In genomic region chr10:63976538-63976937, GRCh38 we compare ENCODE assay signal across 8 cellular contexts.
DNase-seq lines count a peak whose midpoint lies in the region; ATAC-seq and TF ChIP-seq lines count a peak whose summit lies in the region.

No MANE protein-coding gene starts in this region.

- H3K27me3 Mint-ChIP-seq in CD8-positive, alpha-beta T cell (ENCODE audit: low read depth), result peaks cover 2% of the 10 kb centered on the region
- H3K27me3 Mint-ChIP-seq in stimulated activated naive B cell treated with anti-CD40 and anti-IgM and Interleukin-4, amounts not matched to agents 10 μg/mL and 1 μg/mL and 100 μg/mL, for 72 hours, result peaks cover 0 to 6% of the 10 kb centered on the region in 2 donors
- no peaks in the 10 kb centered on the region for H3K27me3 Mint-ChIP-seq in T-helper 2 cell treated with Interferon-gamma antibody and Interleukin-4, amounts not matched to agents 5 μg/mL and 100 μg/mL, for 36 hours (ENCODE audit: low read depth)

- no peaks in the 10 kb centered on the region for H3K9me3 Mint-ChIP-seq in CD8-positive, alpha-beta T cell
- peaks cover 0 to 6% of the 10 kb centered on the region in 2 donors for H3K9me3 Mint-ChIP-seq in stimulated activated naive B cell treated with anti-CD40 and anti-IgM and Interleukin-4, amounts not matched to agents 10 μg/mL and 1 μg/mL and 100 μg/mL, for 72 hours
- H3K9me3 Mint-ChIP-seq in T-helper 2 cell treated with Interferon-gamma antibody and Interleukin-4, amounts not matched to agents 5 μg/mL and 100 μg/mL, for 36 hours, result no peaks in the 10 kb centered on the region

- no peak overlapping the region for H3K27ac Mint-ChIP-seq in CD8-positive, alpha-beta T cell
- no peak overlapping the region for H3K27ac Mint-ChIP-seq in stimulated activated naive B cell treated with anti-CD40 and anti-IgM and Interleukin-4, amounts not matched to agents 10 μg/mL and 1 μg/mL and 100 μg/mL, for 72 hours
- H3K27ac Mint-ChIP-seq in T-helper 2 cell treated with Interferon-gamma antibody and Interleukin-4, amounts not matched to agents 5 μg/mL and 100 μg/mL, for 36 hours, result no peak overlapping the region

- no peak for DNase-seq in CD8-positive, alpha-beta T cell
- DNase-seq in NCI-H226 (peak; percentile 5), adrenal gland (peak in 5 of 7 donors; percentile 23 to 70 (median 48)), kidney epithelial cell (ENCODE audit: low read depth) (no peak)
- DNase-seq in stimulated activated naive B cell treated with anti-CD40 and anti-IgM and Interleukin-4, amounts not matched to agents 10 μg/mL and 1 μg/mL and 100 μg/mL, for 72 hours, result peak; percentile 14
- no peak for DNase-seq in T-helper 2 cell treated with Interferon-gamma antibody and Interleukin-4, amounts not matched to agents 5 μg/mL and 100 μg/mL, for 36 hours (ENCODE audit: low spot score)

- H3K4me1 Mint-ChIP-seq in CD8-positive, alpha-beta T cell (ENCODE audit: low read depth), result no peaks in the 10 kb centered on the region
- H3K4me1 Mint-ChIP-seq in stimulated activated naive B cell treated with anti-CD40 and anti-IgM and Interleukin-4, amounts not matched to agents 10 μg/mL and 1 μg/mL and 100 μg/mL, for 72 hours, result peaks cover 12 to 32% of the 10 kb centered on the region in 2 donors
- H3K4me1 Mint-ChIP-seq in T-helper 2 cell treated with Interferon-gamma antibody and Interleukin-4, amounts not matched to agents 5 μg/mL and 100 μg/mL, for 36 hours (ENCODE audit: low read depth), result no peaks in the 10 kb centered on the region

- 39 to 51% (median 45%) methylated on average over 5 of the region's 5 CpGs for WGBS in adrenal gland, 4 donors

- no peak overlapping the region for H3K4me3 Mint-ChIP-seq in CD8-positive, alpha-beta T cell
- H3K4me3 Mint-ChIP-seq in stimulated activated naive B cell treated with anti-CD40 and anti-IgM and Interleukin-4, amounts not matched to agents 10 μg/mL and 1 μg/mL and 100 μg/mL, for 72 hours, result no peak overlapping the region
- H3K4me3 Mint-ChIP-seq in T-helper 2 cell treated with Interferon-gamma antibody and Interleukin-4, amounts not matched to agents 5 μg/mL and 100 μg/mL, for 36 hours, result no peak overlapping the region

- no peak overlapping the region for H3K4me3 ChIP-seq in CD8-positive, alpha-beta T cell (ENCODE audit: low read depth, low read length)
- H3K4me3 ChIP-seq in adrenal gland, result no peak overlapping the region
- H3K4me3 ChIP-seq in kidney epithelial cell (ENCODE audit: low read depth, low read length), result no peak overlapping the region

- TF ChIP-seq POLR2A in adrenal gland (IDR thresholded peaks at IDR 0.05), result no peak

- H3K4me1 ChIP-seq in CD8-positive, alpha-beta T cell (ENCODE audit: insufficient read depth, low read length), result no peaks in the 10 kb centered on the region
- no peaks in the 10 kb centered on the region for H3K4me1 ChIP-seq in adrenal gland (replicated peaks in 1 of 2)

- intact Hi-C loops in CD8-positive, alpha-beta T cell (cut with DNase I, micrococcal nuclease), result loop anchor here in 1 of 2 experiments (5.0 kb wide), 1 partner anchor 809 kb away; no protein-coding TSS in a partner anchor
- intact Hi-C loops in adrenal gland (cut with DNase I), result loop anchor here (5.0 kb wide), 2 partner anchors 104 to 109 kb away; no protein-coding TSS in a partner anchor

- no peaks in the 10 kb centered on the region for H3K27me3 ChIP-seq in CD8-positive, alpha-beta T cell (ENCODE audit: insufficient read depth, low read length)
- no peaks in the 10 kb centered on the region for H3K27me3 ChIP-seq in adrenal gland
- H3K27me3 ChIP-seq in kidney epithelial cell (ENCODE audit: control insufficient read depth, insufficient read depth, low read length), result no peaks in the 10 kb centered on the region

- TF ChIP-seq CTCF in CD8-positive, alpha-beta T cell (IDR thresholded peaks at IDR 0.05), result peak; percentile 13
- TF ChIP-seq CTCF in adrenal gland (IDR thresholded peaks at IDR 0.05) (peak; percentile 13 to 57 (median 42)), kidney epithelial cell (IDR thresholded peaks at IDR 0.05; ENCODE audit: insufficient read depth, low read length, poor library complexity, severe bottlenecking) (peak; percentile 65)

- H3K27ac ChIP-seq in CD8-positive, alpha-beta T cell (ENCODE audit: low read depth, low read length), result no peak overlapping the region
- no peak overlapping the region for H3K27ac ChIP-seq in adrenal gland

- POLR2A ChIA-PET in CD8-positive, alpha-beta T cell (lab: Charles Lee), result no interaction called here

- H3K36me3 ChIP-seq in CD8-positive, alpha-beta T cell (ENCODE audit: insufficient read depth, low read length), result no peaks in the 10 kb centered on the region
- no peaks in the 10 kb centered on the region for H3K36me3 ChIP-seq in adrenal gland (replicated peaks in 1 of 2)
- H3K36me3 ChIP-seq in kidney epithelial cell (ENCODE audit: control insufficient read depth, insufficient read depth, low read length), result no peaks in the 10 kb centered on the region

- ATAC-seq in CD8-positive, alpha-beta T cell, result no peak
- ATAC-seq in GM18517 (IDR thresholded peaks at IDR 0.05; ENCODE audit: unreplicated experiment), result peak; percentile 96
- peak; percentile 92 for ATAC-seq in HG02852 (IDR thresholded peaks at IDR 0.05; ENCODE audit: unreplicated experiment)
- peak; percentile 82 to 86 for ATAC-seq in stimulated activated naive B cell treated with anti-CD40 and anti-IgM and Interleukin-4, amounts not matched to agents 10 μg/mL and 1 μg/mL and 100 μg/mL, for 72 hours (replicated peaks)

- CTCF ChIA-PET in CD8-positive, alpha-beta T cell (lab: Charles Lee), result interaction anchor here (0.9 kb wide), 1 partner anchor 110 kb away, joined by 3 read pairs; no protein-coding TSS in a partner anchor

- no peaks in the 10 kb centered on the region for H3K9me3 ChIP-seq in CD8-positive, alpha-beta T cell (ENCODE audit: low read length)
- no peaks in the 10 kb centered on the region for H3K9me3 ChIP-seq in adrenal gland (replicated peaks in 1 of 3)

- H3K36me3 Mint-ChIP-seq in CD8-positive, alpha-beta T cell, result no peaks in the 10 kb centered on the region
- H3K36me3 Mint-ChIP-seq in stimulated activated naive B cell treated with anti-CD40 and anti-IgM and Interleukin-4, amounts not matched to agents 10 μg/mL and 1 μg/mL and 100 μg/mL, for 72 hours, result peaks cover 0 to 6% of the 10 kb centered on the region in 2 donors
- H3K36me3 Mint-ChIP-seq in T-helper 2 cell treated with Interferon-gamma antibody and Interleukin-4, amounts not matched to agents 5 μg/mL and 100 μg/mL, for 36 hours (ENCODE audit: low read depth), result no peaks in the 10 kb centered on the region

Comparison
In these comparisons a context has a peak if more than half of its experiments do, and no peak if none do; other contexts are left out.
1. DNase-seq: peak in NCI-H226 (single experiment), adrenal gland (5 of 7) and stimulated activated naive B cell treated with anti-CD40 and anti-IgM and Interleukin-4, amounts not matched to agents 10 μg/mL and 1 μg/mL and 100 μg/mL, for 72 hours (single experiment); none in CD8-positive, alpha-beta T cell (0 of 7), kidney epithelial cell (single experiment) and T-helper 2 cell treated with Interferon-gamma antibody and Interleukin-4, amounts not matched to agents 5 μg/mL and 100 μg/mL, for 36 hours (single experiment).
2. CTCF ChIP-seq: peak in every context shown above with its lines; median percentile 65 in kidney epithelial cell; 42 in adrenal gland; 13 in CD8-positive, alpha-beta T cell.